ENCODE assay signal across 1 cellular context in genomic region chr18:10840768-10841167, GRCh38.
A peak's percentile ranks its signal among the peaks of the same experiment; 100 is the strongest.
TF ChIP-seq lines count a peak whose summit lies in the region.

No MANE protein-coding gene starts in this region.

TF ChIP-seq in K562, 482 proteins besides CTCF, POLR2A, EP300 and RAD21 (continued from another document):
- TF ChIP-seq TEAD4 (IDR thresholded peaks at IDR 0.05; ENCODE audit: low read length) (peak; percentile 96), TEAD4 (CRISPR knock-in tag; IDR thresholded peaks at IDR 0.05; ENCODE audit: borderline replicate concordance) (no peak), KLF16 (IDR thresholded peaks at IDR 0.05) (peak; percentile 76), ZNF239 (CRISPR knock-in tag; IDR thresholded peaks at IDR 0.05) (no peak), SRSF1 (IDR thresholded peaks at IDR 0.05; ENCODE audit: low read depth, low read length) (no peak), ZBTB8A (IDR thresholded peaks at IDR 0.05; ENCODE audit: partially characterized antibody) (no peak), SETDB1 (IDR thresholded peaks at IDR 0.05; ENCODE audit: low read length) (no peak), E2F3 (CRISPR knock-in tag; IDR thresholded peaks at IDR 0.05) (no peak), ELF1 (tag; IDR thresholded peaks at IDR 0.05) (no peak), CEBPG (CRISPR knock-in tag; IDR thresholded peaks at IDR 0.05) (no peak), CEBPG (tag; conservative IDR thresholded peaks at IDR 0.05 in 1 of 2, IDR thresholded peaks at IDR 0.05 in 1 of 2) (peak in 1 of 2 experiments; percentile 71; a peak in 2 of 4 replicates), KLF6 (CRISPR knock-in tag; IDR thresholded peaks at IDR 0.05; ENCODE audit: borderline replicate concordance) (no peak), NCOR1 (IDR thresholded peaks at IDR 0.05) (peak; percentile 67), TAL1 (IDR thresholded peaks at IDR 0.05) (peak; percentile 92), EGR1 (conservative IDR thresholded peaks at IDR 0.05) (no peak), ZBTB5 (IDR thresholded peaks at IDR 0.05) (no peak), ZNF175 (CRISPR knock-in tag; IDR thresholded peaks at IDR 0.05; ENCODE audit: low read depth) (no peak), ZNF668 (CRISPR knock-in tag; IDR thresholded peaks at IDR 0.05) (no peak), TRIM24 (IDR thresholded peaks at IDR 0.05) (0 out of 4 replicates have a peak, but pooled peaks of 1 of the 2 experiments have one; percentile 42), XRCC3 (IDR thresholded peaks at IDR 0.05) (no peak), ZNF77 (CRISPR knock-in tag; IDR thresholded peaks at IDR 0.05) (no peak), REST (CRISPR knock-in tag; IDR thresholded peaks at IDR 0.05; ENCODE audit: low read depth) (no peak), SMARCC2 (IDR thresholded peaks at IDR 0.05; ENCODE audit: low read depth) (no peak), SNIP1 (IDR thresholded peaks at IDR 0.05; ENCODE audit: low read depth) (no peak), PBX2 (CRISPR knock-in tag; IDR thresholded peaks at IDR 0.05; ENCODE audit: low read depth) (no peak), PBX2 (tag; conservative IDR thresholded peaks at IDR 0.05; ENCODE audit: low read depth) (peak; percentile 62), MCM2 (IDR thresholded peaks at IDR 0.05; ENCODE audit: low read depth) (no peak), ERF (CRISPR knock-in tag; IDR thresholded peaks at IDR 0.05) (no peak), RCOR1 (IDR thresholded peaks at IDR 0.05; ENCODE audit: borderline replicate concordance in 1 of 2, low read depth in 2 of 2, low read length in 2 of 2) (peak in 1 of 2 experiments; percentile 59; a peak in 1 of 4 replicates), FIP1L1 (IDR thresholded peaks at IDR 0.05; ENCODE audit: low read depth, low read length, poor library complexity, severe bottlenecking) (no peak), ZNF586 (CRISPR knock-in tag; conservative IDR thresholded peaks at IDR 0.05) (no peak), FOXP1 (CRISPR knock-in tag; IDR thresholded peaks at IDR 0.05) (no peak), ZBTB7A (IDR thresholded peaks at IDR 0.05; ENCODE audit: borderline replicate concordance, control insufficient read depth, low read depth, low read length) (no peak), HDAC2 (IDR thresholded peaks at IDR 0.05) (no peak)
- TF ChIP-seq, protein P1, sequence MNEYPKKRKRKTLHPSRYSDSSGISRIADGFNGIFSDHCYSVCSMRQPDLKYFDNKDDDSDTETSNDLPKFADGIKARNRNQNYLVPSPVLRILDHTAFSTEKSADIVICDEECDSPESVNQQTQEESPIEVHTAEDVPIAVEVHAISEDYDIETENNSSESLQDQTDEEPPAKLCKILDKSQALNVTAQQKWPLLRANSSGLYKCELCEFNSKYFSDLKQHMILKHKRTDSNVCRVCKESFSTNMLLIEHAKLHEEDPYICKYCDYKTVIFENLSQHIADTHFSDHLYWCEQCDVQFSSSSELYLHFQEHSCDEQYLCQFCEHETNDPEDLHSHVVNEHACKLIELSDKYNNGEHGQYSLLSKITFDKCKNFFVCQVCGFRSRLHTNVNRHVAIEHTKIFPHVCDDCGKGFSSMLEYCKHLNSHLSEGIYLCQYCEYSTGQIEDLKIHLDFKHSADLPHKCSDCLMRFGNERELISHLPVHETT (CRISPR knock-in tag; conservative IDR thresholded peaks at IDR 0.05 in 1 of 2, IDR thresholded peaks at IDR 0.05 in 1 of 2), result 0 out of 4 replicates have a peak, but pooled peaks of 1 of the 2 experiments have one; percentile 22
- TF ChIP-seq, protein P2, sequence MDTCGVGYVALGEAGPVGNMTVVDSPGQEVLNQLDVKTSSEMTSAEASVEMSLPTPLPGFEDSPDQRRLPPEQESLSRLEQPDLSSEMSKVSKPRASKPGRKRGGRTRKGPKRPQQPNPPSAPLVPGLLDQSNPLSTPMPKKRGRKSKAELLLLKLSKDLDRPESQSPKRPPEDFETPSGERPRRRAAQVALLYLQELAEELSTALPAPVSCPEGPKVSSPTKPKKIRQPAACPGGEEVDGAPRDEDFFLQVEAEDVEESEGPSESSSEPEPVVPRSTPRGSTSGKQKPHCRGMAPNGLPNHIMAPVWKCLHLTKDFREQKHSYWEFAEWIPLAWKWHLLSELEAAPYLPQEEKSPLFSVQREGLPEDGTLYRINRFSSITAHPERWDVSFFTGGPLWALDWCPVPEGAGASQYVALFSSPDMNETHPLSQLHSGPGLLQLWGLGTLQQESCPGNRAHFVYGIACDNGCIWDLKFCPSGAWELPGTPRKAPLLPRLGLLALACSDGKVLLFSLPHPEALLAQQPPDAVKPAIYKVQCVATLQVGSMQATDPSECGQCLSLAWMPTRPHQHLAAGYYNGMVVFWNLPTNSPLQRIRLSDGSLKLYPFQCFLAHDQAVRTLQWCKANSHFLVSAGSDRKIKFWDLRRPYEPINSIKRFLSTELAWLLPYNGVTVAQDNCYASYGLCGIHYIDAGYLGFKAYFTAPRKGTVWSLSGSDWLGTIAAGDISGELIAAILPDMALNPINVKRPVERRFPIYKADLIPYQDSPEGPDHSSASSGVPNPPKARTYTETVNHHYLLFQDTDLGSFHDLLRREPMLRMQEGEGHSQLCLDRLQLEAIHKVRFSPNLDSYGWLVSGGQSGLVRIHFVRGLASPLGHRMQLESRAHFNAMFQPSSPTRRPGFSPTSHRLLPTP (IDR thresholded peaks at IDR 0.05; ENCODE audit: borderline replicate concordance, extremely low read depth, insufficient read length), result no peak
- TF ChIP-seq, protein P3, sequence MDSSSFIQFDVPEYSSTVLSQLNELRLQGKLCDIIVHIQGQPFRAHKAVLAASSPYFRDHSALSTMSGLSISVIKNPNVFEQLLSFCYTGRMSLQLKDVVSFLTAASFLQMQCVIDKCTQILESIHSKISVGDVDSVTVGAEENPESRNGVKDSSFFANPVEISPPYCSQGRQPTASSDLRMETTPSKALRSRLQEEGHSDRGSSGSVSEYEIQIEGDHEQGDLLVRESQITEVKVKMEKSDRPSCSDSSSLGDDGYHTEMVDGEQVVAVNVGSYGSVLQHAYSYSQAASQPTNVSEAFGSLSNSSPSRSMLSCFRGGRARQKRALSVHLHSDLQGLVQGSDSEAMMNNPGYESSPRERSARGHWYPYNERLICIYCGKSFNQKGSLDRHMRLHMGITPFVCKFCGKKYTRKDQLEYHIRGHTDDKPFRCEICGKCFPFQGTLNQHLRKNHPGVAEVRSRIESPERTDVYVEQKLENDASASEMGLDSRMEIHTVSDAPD (CRISPR knock-in tag; IDR thresholded peaks at IDR 0.05), result no peak
- TF ChIP-seq, protein P4, sequence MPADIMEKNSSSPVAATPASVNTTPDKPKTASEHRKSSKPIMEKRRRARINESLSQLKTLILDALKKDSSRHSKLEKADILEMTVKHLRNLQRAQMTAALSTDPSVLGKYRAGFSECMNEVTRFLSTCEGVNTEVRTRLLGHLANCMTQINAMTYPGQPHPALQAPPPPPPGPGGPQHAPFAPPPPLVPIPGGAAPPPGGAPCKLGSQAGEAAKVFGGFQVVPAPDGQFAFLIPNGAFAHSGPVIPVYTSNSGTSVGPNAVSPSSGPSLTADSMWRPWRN (IDR thresholded peaks at IDR 0.05; ENCODE audit: low read depth), result 0 out of 2 replicates have a peak, but pooled peaks have one; percentile 21
